Comparison of ENCODE assay signal across 8 cellular contexts in the genomic region with DNA sequence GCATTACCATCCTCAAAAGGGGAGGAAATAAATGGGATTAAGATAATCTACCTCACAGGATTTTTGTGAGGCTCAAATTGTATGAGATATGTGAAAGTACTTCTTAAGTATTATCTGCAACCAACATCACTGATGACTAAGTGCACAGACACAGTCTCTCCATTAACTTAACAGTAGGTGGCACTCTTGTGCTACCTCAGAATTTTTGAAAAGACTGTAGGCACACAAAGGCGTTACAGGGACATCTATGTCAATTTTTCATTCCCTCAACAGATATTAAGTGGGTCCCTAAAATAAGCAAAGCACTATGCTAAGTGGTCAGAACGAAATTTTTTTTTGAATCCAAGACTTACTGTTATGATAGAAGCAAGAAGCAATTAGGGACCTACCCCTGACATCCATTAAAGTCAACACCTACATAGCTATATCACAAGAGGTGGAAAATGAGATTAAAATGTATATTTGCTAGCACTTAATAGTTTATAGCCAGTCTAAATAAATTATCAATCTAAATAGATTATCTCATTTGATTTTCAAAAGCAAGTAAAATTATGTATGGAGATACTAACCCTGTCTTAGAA. TPM values are rescaled to one million over a fixed set of nuclear protein-coding genes. Genes with fewer than 3 reads are reported as not detected.
A peak's percentile ranks its signal among the peaks of the same experiment; 100 is the strongest.
DNase-seq lines count a peak whose midpoint lies in the region; ATAC-seq, FAIRE-seq and TF ChIP-seq lines count a peak whose summit lies in the region.

No MANE protein-coding gene starts in this region.

- no peak overlapping the region for H3K9ac ChIP-seq in NT2/D1 (ENCODE audit: insufficient read length, low read depth)

- FAIRE-seq in bronchial epithelial cell (lab: Jason Lieb, UNC), result no peak

- DNase-seq in AG20443 (ENCODE audit: low spot score) (peak; percentile 77), GM13976 (ENCODE audit: low spot score) (peak; percentile 53), NT2/D1 (ENCODE audit: low read depth, low spot score) (peak; percentile 25), bronchial epithelial cell (ENCODE audit: low read depth) (peak; percentile 75), kidney tubule cell (ENCODE audit: low spot score) (peak; percentile 73), transverse colon (no peak)

- peak; percentile 69 for ATAC-seq in HG03521 (IDR thresholded peaks at IDR 0.05; ENCODE audit: unreplicated experiment)
- ATAC-seq in HG03196 (IDR thresholded peaks at IDR 0.05; ENCODE audit: unreplicated experiment), result no peak

- H3K4me3 ChIP-seq in NT2/D1 (ENCODE audit: insufficient read length, low read depth), result no peak overlapping the region
- H3K4me3 ChIP-seq in bronchial epithelial cell (ENCODE audit: low read depth, low read length), result no peak overlapping the region
- H3K4me3 ChIP-seq in transverse colon, result no peak overlapping the region

- no peaks in the 10 kb centered on the region for H3K4me1 ChIP-seq in NT2/D1 (ENCODE audit: insufficient read depth, insufficient read length)
- H3K4me1 ChIP-seq in transverse colon, result no peaks in the 10 kb centered on the region

- H3K27me3 ChIP-seq in NT2/D1 (ENCODE audit: insufficient read depth, insufficient read length), result no peaks in the 10 kb centered on the region
- no peaks in the 10 kb centered on the region for H3K27me3 ChIP-seq in bronchial epithelial cell (ENCODE audit: control insufficient read depth, insufficient read depth, low read length)
- H3K27me3 ChIP-seq in transverse colon, result no peaks in the 10 kb centered on the region

- WGBS in transverse colon (ENCODE audit: low coverage in 1 of 2), 2 donors, result 8 to 15% methylated on average over 2 of the region's 2 CpGs

- in situ Hi-C loops in GM13976 (cut with MboI; ENCODE audit: low sequenced_read_pairs, unreplicated experiment) (loop anchor here (10.0 kb wide), 1 partner anchor 263 kb away; no protein-coding TSS in a partner anchor), transverse colon (cut with MboI; ENCODE audit: low pct_ligation_motif_present in 1 of 4, low pct_unique_long_range_greater_than_20kb in 1 of 4, low sequenced_read_pairs in 3 of 4) (no loop called here)

- TF ChIP-seq CTCF in GM13976 (IDR thresholded peaks at IDR 0.05; ENCODE audit: borderline replicate concordance, control extremely low read depth, extremely low read depth, insufficient read depth, missing control alignments), result peak; percentile 71
- peak; percentile 59 for TF ChIP-seq CTCF in bronchial epithelial cell (IDR thresholded peaks at IDR 0.05; ENCODE audit: insufficient read depth, low read length, severe bottlenecking)
- peak; percentile 60 to 69 (median 62) for TF ChIP-seq CTCF in transverse colon (IDR thresholded peaks at IDR 0.05)

- no peak for TF ChIP-seq EP300 in transverse colon (IDR thresholded peaks at IDR 0.05; ENCODE audit: low read depth)

- intact Hi-C loops in transverse colon (cut with DNase I; ENCODE audit: low total_unique reads), result no loop called here

- H3K9me3 ChIP-seq in NT2/D1 (ENCODE audit: insufficient read depth, low read length) (peaks cover 11% of the 10 kb centered on the region), transverse colon (no peaks in the 10 kb centered on the region)

- peaks cover 79% of the 10 kb centered on the region for H3K36me3 ChIP-seq in NT2/D1 (ENCODE audit: insufficient read depth, insufficient read length, low read length)
- H3K36me3 ChIP-seq in bronchial epithelial cell (ENCODE audit: control insufficient read depth, insufficient read depth, low read length), result peaks cover 13% of the 10 kb centered on the region
- H3K36me3 ChIP-seq in transverse colon, result peaks cover 0 to 18% (median under 1%) of the 10 kb centered on the region in 4 donors

- TF ChIP-seq POLR2A in transverse colon (IDR thresholded peaks at IDR 0.05), result no peak

- H3K27ac ChIP-seq in transverse colon, result no peak overlapping the region

RNA-seq across cellular contexts. Expression of gene RYK, which starts 52.9 kb away (rescaled TPM):
- total RNA-seq in bronchial epithelial cell, result 85.0 and 85.1 TPM in 2 replicates
- 10 to 100 TPM; 20.2 to 91.1 (median 61.6) TPM for total RNA-seq in transverse colon
